23 cellular contexts compared by ENCODE assay signal in the genomic region with DNA sequence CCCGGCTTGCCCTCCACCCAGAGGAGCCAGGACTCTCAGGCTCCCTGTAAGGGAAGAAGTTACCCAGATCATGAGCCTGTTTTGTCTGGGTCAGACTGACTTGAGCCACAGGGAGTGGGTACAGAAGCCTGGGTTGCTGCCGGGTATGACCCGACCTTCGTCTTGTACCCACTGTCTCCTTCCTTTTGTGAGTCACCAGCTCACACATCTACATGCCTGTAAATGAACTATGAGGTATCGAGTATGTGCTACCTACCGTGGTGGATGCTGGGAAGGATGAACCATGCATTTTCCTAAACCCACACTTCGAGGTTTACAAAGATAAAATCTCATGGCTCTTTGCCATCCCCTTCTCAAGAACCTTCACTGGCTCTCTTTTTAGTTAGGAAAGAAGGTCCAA. TPM values are rescaled to one million over a fixed set of nuclear protein-coding genes. Genes with fewer than 3 reads are reported as not detected.
DNase-seq lines count a peak whose midpoint lies in the region; ATAC-seq and TF ChIP-seq lines count a peak whose summit lies in the region.
"Had no signal": no experiment of that assay in that cellular context is flagged by ENCODE, and none has a peak within 500 bp of the region (broad histone marks: within the 10 kb centered on the region; RNA-seq: fewer than 3 reads in every experiment).

No MANE protein-coding gene starts in this region.

- dilution Hi-C loops in mammary epithelial cell (cut with HindIII; ENCODE audit: low sequenced_read_pairs) = no loop called here

- no peaks in the 10 kb centered on the region for H4K20me1 ChIP-seq in mammary epithelial cell (ENCODE audit: insufficient read depth, low read length)

- peak; percentile 77 for ATAC-seq in activated naive CD8-positive, alpha-beta T cell treated with anti-CD3 and anti-CD28 coated beads, Interleukin-2, amount 50 U/mL, for 24 hours
- no peak for ATAC-seq in GM18907 (IDR thresholded peaks at IDR 0.05; ENCODE audit: unreplicated experiment)
- ATAC-seq: A549, HepG2 had no signal

- H3K4me3 Mint-ChIP-seq in activated naive CD8-positive, alpha-beta T cell treated with anti-CD3 and anti-CD28 coated beads, Interleukin-2, amount 50 U/mL, for 24 hours = no peak overlapping the region
- H3K4me3 Mint-ChIP-seq in activated naive CD8-positive, alpha-beta T cell treated with anti-CD3 and anti-CD28 coated beads for 36 hours = no peak overlapping the region
- H3K4me3 Mint-ChIP-seq: B cell, CD14-positive monocyte had no signal

- no peak for TF ChIP-seq CTCF in mammary epithelial cell (conservative IDR thresholded peaks at IDR 0.05 in 1 of 2, IDR thresholded peaks at IDR 0.05 in 1 of 2; ENCODE audit: extremely low read depth in 1 of 2, insufficient read depth in 1 of 2, low read depth in 1 of 2, low read length in 2 of 2)

- WGBS in mammary epithelial cell (ENCODE audit: low coverage, missing lambda C conversion rate) = 55% methylated on average over 7 of the region's 7 CpGs

- no peak overlapping the region for H3K4me2 ChIP-seq in mammary epithelial cell (ENCODE audit: insufficient read depth, low read depth, low read length)
- H3K4me2 ChIP-seq: A549 had no signal

- H3K27me3 Mint-ChIP-seq in activated naive CD8-positive, alpha-beta T cell treated with anti-CD3 and anti-CD28 coated beads, Interleukin-2, amount 50 U/mL, for 24 hours = peaks cover 7% of the 10 kb centered on the region
- H3K27me3 Mint-ChIP-seq in activated naive CD8-positive, alpha-beta T cell treated with anti-CD3 and anti-CD28 coated beads for 36 hours = peaks cover 7% of the 10 kb centered on the region
- H3K27me3 Mint-ChIP-seq: B cell had no signal

- H3K9me3 ChIP-seq in mammary epithelial cell (replicated peaks; ENCODE audit: insufficient read depth, low read length) = no peaks in the 10 kb centered on the region
- H3K9me3 ChIP-seq: A549 had no signal

- no TSS peak for BruUV-seq in mammary epithelial cell (replicated peaks; lab: Mats Ljungman, UMichigan)

- no peak overlapping the region for H3K27ac ChIP-seq in mammary epithelial cell (ENCODE audit: insufficient read depth, low read depth, low read length)
- H3K27ac ChIP-seq: A549 had no signal

- no peaks in the 10 kb centered on the region for H3K9me3 Mint-ChIP-seq in activated naive CD8-positive, alpha-beta T cell treated with anti-CD3 and anti-CD28 coated beads, Interleukin-2, amount 50 U/mL, for 24 hours
- H3K9me3 Mint-ChIP-seq in activated naive CD8-positive, alpha-beta T cell treated with anti-CD3 and anti-CD28 coated beads for 36 hours = no peaks in the 10 kb centered on the region

- no peaks in the 10 kb centered on the region for H3K36me3 ChIP-seq in mammary epithelial cell (ENCODE audit: insufficient read depth, low read length)

- in situ Hi-C loops in mammary epithelial cell (cut with MboI; ENCODE audit: low sequenced_read_pairs in 2 of 2) = no loop called here

- H3K4me3 ChIP-seq in mammary epithelial cell (replicated peaks in 1 of 3; ENCODE audit: insufficient read depth in 1 of 3, low read depth in 2 of 3, low read length in 3 of 3) = no peak overlapping the region
- H3K4me3 ChIP-seq: A549 had no signal

- H3K27me3 ChIP-seq in mammary epithelial cell (ENCODE audit: insufficient read depth, low read length) = peaks cover 2% of the 10 kb centered on the region

- CTCF ChIA-PET in mammary epithelial cell (lab: Charles Lee; ENCODE audit: low non-redundant PET) = no interaction called here

- H3K36me3 Mint-ChIP-seq in activated naive CD8-positive, alpha-beta T cell treated with anti-CD3 and anti-CD28 coated beads, Interleukin-2, amount 50 U/mL, for 24 hours (ENCODE audit: low read depth) = no peaks in the 10 kb centered on the region
- no peaks in the 10 kb centered on the region for H3K36me3 Mint-ChIP-seq in activated naive CD8-positive, alpha-beta T cell treated with anti-CD3 and anti-CD28 coated beads for 36 hours
- H3K36me3 Mint-ChIP-seq: CD14-positive monocyte had no signal

- no peak for DNase-seq in activated naive CD8-positive, alpha-beta T cell treated with anti-CD3 and anti-CD28 coated beads, Interleukin-2, amount 50 U/mL, for 24 hours
- no peak for DNase-seq in activated naive CD8-positive, alpha-beta T cell treated with anti-CD3 and anti-CD28 coated beads for 36 hours
- DNase-seq in RPMI7951 (ENCODE audit: low read depth) = peak; percentile 23
- peak; percentile 39 for DNase-seq in mammary epithelial cell
- DNase-seq in renal cortical epithelial cell (ENCODE audit: low read depth) = peak; percentile 40
- DNase-seq in H4 (ENCODE audit: low spot score) = no peak
- no peak for DNase-seq in glomerular visceral epithelial cell (ENCODE audit: extremely low spot score)
- DNase-seq: DMS53, EL, GF-D8, KBM-7, NCI-H1105, NCI-H146, NCI-H2081, NCI-H2171, NCI-H524 treated with DMSO at 0.1 percent for 48 hours, NCI-H82, Right ventricle myocardium superior had no signal

- no peak overlapping the region for H2AFZ ChIP-seq in mammary epithelial cell (ENCODE audit: low read depth, low read length)

- no peak overlapping the region for H3K9ac ChIP-seq in mammary epithelial cell (ENCODE audit: insufficient read depth, low read length)

- H3K4me1 ChIP-seq in mammary epithelial cell (ENCODE audit: insufficient read depth, low read length) = no peaks in the 10 kb centered on the region
- H3K4me1 ChIP-seq: A549 had no signal

- H3K4me1 Mint-ChIP-seq in activated naive CD8-positive, alpha-beta T cell treated with anti-CD3 and anti-CD28 coated beads, Interleukin-2, amount 50 U/mL, for 24 hours = peaks cover 23% of the 10 kb centered on the region
- peaks cover 6% of the 10 kb centered on the region for H3K4me1 Mint-ChIP-seq in activated naive CD8-positive, alpha-beta T cell treated with anti-CD3 and anti-CD28 coated beads for 36 hours
- H3K4me1 Mint-ChIP-seq: CD14-positive monocyte had no signal

- intact Hi-C loops in mammary epithelial cell (cut with micrococcal nuclease) = no loop called here

- no peaks in the 10 kb centered on the region for H3K79me2 ChIP-seq in mammary epithelial cell (ENCODE audit: insufficient read depth, low read length)

- no peak overlapping the region for H3K27ac Mint-ChIP-seq in activated naive CD8-positive, alpha-beta T cell treated with anti-CD3 and anti-CD28 coated beads, Interleukin-2, amount 50 U/mL, for 24 hours
- no peak overlapping the region for H3K27ac Mint-ChIP-seq in activated naive CD8-positive, alpha-beta T cell treated with anti-CD3 and anti-CD28 coated beads for 36 hours
- H3K27ac Mint-ChIP-seq: B cell had no signal

RNA-seq across cellular contexts. Expression of gene CACNA1D, which starts 56.9 kb away (rescaled TPM):
- not detected for total RNA-seq in activated naive CD8-positive, alpha-beta T cell treated with anti-CD3 and anti-CD28 coated beads for 36 hours
- 0.12 TPM in 1 of 2 replicates, not detected in the other for total RNA-seq in RPMI7951 (2014; rRNA removed; shearing (Covaris generic))
- total RNA-seq in mammary epithelial cell (1 to 10 TPM in 1 of 2 donors, under 1 TPM in 1; 0.87 to 2.3 TPM), renal cortical epithelial cell (0.52 and 1.5 TPM in 2 replicates)
- polyA plus RNA-seq in mammary epithelial cell = 0.26 TPM
- 2.8 TPM for polyA minus RNA-seq in mammary epithelial cell
- 1.3 and 1.4 TPM in 2 replicates for total RNA-seq in H4 (2014; rRNA removed; shearing (Covaris generic))

Comparison
In these comparisons a context has a peak if more than half of its experiments do, and no peak if none do; other contexts are left out.
1. DNase-seq: peak in RPMI7951 (single experiment), mammary epithelial cell (single experiment) and renal cortical epithelial cell (single experiment); none in activated naive CD8-positive, alpha-beta T cell treated with anti-CD3 and anti-CD28 coated beads, Interleukin-2, amount 50 U/mL, for 24 hours (single experiment), activated naive CD8-positive, alpha-beta T cell treated with anti-CD3 and anti-CD28 coated beads for 36 hours (single experiment), H4 (single experiment) and glomerular visceral epithelial cell (single experiment).